ENCODE assay signal across 25 cellular contexts in the genomic region with DNA sequence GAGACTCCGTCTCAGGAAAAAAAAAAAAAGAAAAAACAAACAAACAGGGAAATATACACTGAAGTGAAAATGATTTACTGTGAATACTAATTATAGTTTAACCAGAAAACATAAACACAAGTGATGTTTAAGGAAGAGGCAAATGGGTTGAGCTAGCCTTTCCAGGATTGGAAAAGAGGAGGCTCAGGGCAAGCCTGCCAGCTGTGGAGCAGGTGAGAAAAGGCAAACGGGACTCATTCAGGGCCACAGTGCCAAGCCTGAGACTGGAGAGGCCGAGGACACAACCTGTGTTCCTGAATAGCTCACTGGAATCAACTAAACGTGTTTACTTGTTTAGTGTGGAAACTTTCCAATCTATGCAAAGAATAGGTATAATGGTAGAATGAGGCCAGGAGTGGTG.
"Had no signal": no experiment of that assay in that cellular context is flagged by ENCODE, and none has a peak within 500 bp of the region (broad histone marks: within the 10 kb centered on the region; RNA-seq: fewer than 3 reads in every experiment).

No MANE protein-coding gene starts in this region.

- H3K4me3 ChIP-seq: coronary artery, esophagus muscularis mucosa, gastroesophageal sphincter, heart left ventricle, left ventricle myocardium inferior, lower lobe of right lung, prostate gland, right atrium auricular region, stomach, thyroid gland had no signal

- H2AFZ ChIP-seq: parathyroid adenoma had no signal

- H3K27me3 ChIP-seq: esophagus muscularis mucosa, foreskin keratinocyte, gastroesophageal sphincter, heart left ventricle, neutrophil, right atrium auricular region, stomach, thyroid gland had no signal

- H3K79me2 ChIP-seq: parathyroid adenoma had no signal

- H3K9ac ChIP-seq: parathyroid adenoma had no signal

- H3K9me3 ChIP-seq: esophagus muscularis mucosa, gastroesophageal sphincter, heart left ventricle, left ventricle myocardium inferior, lower lobe of right lung, neutrophil, prostate gland, right atrium auricular region, stomach, thyroid gland had no signal

- FAIRE-seq: endothelial cell of umbilical vein, islet of Langerhans had no signal

- ATAC-seq: foreskin keratinocyte; gastroesophageal sphincter; heart left ventricle; left cardiac atrium; lower lobe of right lung; naive thymus-derived CD8-positive, alpha-beta T cell; stimulated activated effector memory CD8-positive, alpha-beta T cell treated with anti-CD3 and anti-CD28 coated beads, Interleukin-12 subunit alpha, Interleukin-12 subunit beta, amount 100 ng/mL, for 72 hours had no signal

- H3K27ac ChIP-seq: coronary artery, esophagus muscularis mucosa, foreskin keratinocyte, heart left ventricle, left ventricle myocardium inferior, lower lobe of right lung, neutrophil, parathyroid adenoma, prostate gland, right atrium auricular region, stomach, thyroid gland had no signal

- H3K4me1 ChIP-seq: esophagus muscularis mucosa, foreskin keratinocyte, gastroesophageal sphincter, heart left ventricle, left ventricle myocardium inferior, lower lobe of right lung, parathyroid adenoma, prostate gland, right atrium auricular region, stomach, thyroid gland had no signal

- DNase-seq: central memory CD4-positive, alpha-beta T cell; dermis blood vessel endothelial cell; effector memory CD4-positive, alpha-beta T cell; foreskin keratinocyte; heart left ventricle; hippocampal formation; left cardiac atrium; left ventricle myocardium inferior; stimulated activated CD4-positive, alpha-beta T cell treated with anti-CD3 and anti-CD28 coated beads, Interleukin-2, amount 100 ng/mL, for 24 hours; stimulated activated CD4-positive, alpha-beta T cell treated with anti-CD3 and anti-CD28 coated beads, Interleukin-4, amount 100 ng/mL, for 24 hours; stimulated activated naive CD4-positive, alpha-beta T cell treated with Interleukin-2 at 50 U/mL for 16 hours; stomach; thyroid gland had no signal
